14 cellular contexts compared by ENCODE assay signal in the genomic region with DNA sequence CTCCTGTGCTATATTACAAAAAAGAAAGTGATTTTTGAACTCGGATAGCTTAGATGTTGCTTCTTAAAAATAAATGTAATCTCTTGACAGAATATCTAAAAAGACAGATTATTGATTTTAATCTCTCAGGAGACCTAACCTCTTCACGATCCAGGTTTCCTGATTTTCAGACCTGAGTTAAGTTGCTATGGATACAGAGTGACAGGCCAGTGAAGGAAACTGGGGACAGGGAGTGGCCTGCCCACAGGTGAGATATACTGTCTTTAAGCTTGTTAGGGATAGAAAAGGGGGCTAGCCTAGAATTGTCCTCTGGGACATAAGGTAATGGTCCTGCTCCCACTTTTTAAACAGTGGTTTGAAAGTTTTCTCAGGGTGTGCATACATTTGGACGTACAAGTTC.
A peak's percentile ranks its signal among the peaks of the same experiment; 100 is the strongest.
DNase-seq lines count a peak whose midpoint lies in the region; ATAC-seq and TF ChIP-seq lines count a peak whose summit lies in the region.
"Had no signal": no experiment of that assay in that cellular context is flagged by ENCODE, and none has a peak within 500 bp of the region (broad histone marks: within the 10 kb centered on the region; RNA-seq: fewer than 3 reads in every experiment).

No MANE protein-coding gene starts in this region.

- ATAC-seq in heart right ventricle (no peak), left ventricle myocardium superior (no peak), HG03280 (IDR thresholded peaks at IDR 0.05; ENCODE audit: unreplicated experiment) (no peak), esophagus mucosa (no peak)
- ATAC-seq: sciatic nerve had no signal

- 57 to 67% methylated on average over 3 of the region's 3 CpGs for whole genome bisulfite sequencing in heart right ventricle, 2 donors

- H3K36me3 Mint-ChIP-seq in brain: no peaks in the 10 kb centered on the region
- H3K36me3 Mint-ChIP-seq in nephron (ENCODE audit: low read depth): no peaks in the 10 kb centered on the region

- H3K4me1 Mint-ChIP-seq in brain: peaks cover 78% of the 10 kb centered on the region
- H3K4me1 Mint-ChIP-seq in nephron: peaks cover 83% of the 10 kb centered on the region

- H3K27me3 ChIP-seq in heart right ventricle: no peaks in the 10 kb centered on the region
- H3K27me3 ChIP-seq in uterus: no peaks in the 10 kb centered on the region

- peaks cover 3 to 67% (median 55%) of the 10 kb centered on the region in 9 donors for H3K4me1 ChIP-seq in heart right ventricle
- H3K4me1 ChIP-seq in uterus: peaks cover 11 to 24% of the 10 kb centered on the region in 2 donors

- intact Hi-C loops in heart right ventricle (cut with DNase I): loop anchor here (2.0 to 10.0 kb wide), 11 partner anchors 259 to 1232 kb away; partner anchors contain the start of genes LEKR1 (in 2 of the 10), SLC33A1 (in 1 of the 10) and TIPARP (in 1 of the 10)
- intact Hi-C loops in left ventricle myocardium superior (cut with micrococcal nuclease): loop anchor here (5.0 to 10.0 kb wide), 4 partner anchors 46 to 534 kb away; partner anchors contain the start of gene TIPARP
- intact Hi-C loops in uterus (cut with DNase I; ENCODE audit: low total_unique reads): loop anchor here (10.0 kb wide), 1 partner anchor 412 kb away; the partner anchor contains the start of gene TIPARP

- TF ChIP-seq POLR2A in uterus (IDR thresholded peaks at IDR 0.05): no peak

- H3K4me3 ChIP-seq in heart right ventricle (no peak overlapping the region), uterus (no peak overlapping the region)

- H3K9me3 Mint-ChIP-seq in brain (no peaks in the 10 kb centered on the region), nephron (no peaks in the 10 kb centered on the region)

- TF ChIP-seq CTCF in heart right ventricle (IDR thresholded peaks at IDR 0.05) (no peak), brain (conservative IDR thresholded peaks at IDR 0.05) (no peak), nephron (IDR thresholded peaks at IDR 0.05; ENCODE audit: unreplicated experiment in 3 of 3) (no peak), uterus (IDR thresholded peaks at IDR 0.05) (no peak)

- peaks cover 13% of the 10 kb centered on the region for H3K27me3 Mint-ChIP-seq in brain
- no peaks in the 10 kb centered on the region for H3K27me3 Mint-ChIP-seq in nephron (ENCODE audit: low read depth)

- DNase-seq in heart right ventricle: no peak
- DNase-seq in left ventricle myocardium superior: no peak
- no peak for DNase-seq in uterus
- no peak for DNase-seq in NCI-H1417 treated with DMSO at 0.1 percent for 48 hours (lab: John Stamatoyannopoulos, UW)
- DNase-seq: activated CD4-positive, CD25-positive, alpha-beta regulatory T cell; activated T-cell treated with anti-CD3 and anti-CD28 coated beads, Interleukin-2, amount 50 U/mL, for 48 hours; H7; NCI-H1436 treated with DMSO at 0.1 percent for 48 hours; NCI-H69 had no signal

- H3K27ac ChIP-seq in heart right ventricle (peak overlapping the region; percentile 30 to 100 (median 99)), uterus (peak overlapping the region; percentile 98)

- H3K4me3 Mint-ChIP-seq in brain (peak overlapping the region in 4 of 5 experiments; percentile 26 to 92 (median 90)), nephron (no peak overlapping the region)

- H3K36me3 ChIP-seq in heart right ventricle (no peaks in the 10 kb centered on the region), uterus (no peaks in the 10 kb centered on the region)

- H3K9me3 ChIP-seq in heart right ventricle (no peaks in the 10 kb centered on the region), uterus (no peaks in the 10 kb centered on the region)

- H3K27ac Mint-ChIP-seq in brain: peak overlapping the region; percentile 97 to 100 (median 99)
- H3K27ac Mint-ChIP-seq in nephron: peak overlapping the region; percentile 99 to 100 (median 99)

Comparison
In these comparisons a context has a peak if more than half of its experiments do, and no peak if none do; other contexts are left out.
1. H3K4me3 Mint-ChIP-seq: peak in brain (4 of 5); none in nephron (0 of 3).